8 cellular contexts compared by ENCODE assay signal in the genomic region with DNA sequence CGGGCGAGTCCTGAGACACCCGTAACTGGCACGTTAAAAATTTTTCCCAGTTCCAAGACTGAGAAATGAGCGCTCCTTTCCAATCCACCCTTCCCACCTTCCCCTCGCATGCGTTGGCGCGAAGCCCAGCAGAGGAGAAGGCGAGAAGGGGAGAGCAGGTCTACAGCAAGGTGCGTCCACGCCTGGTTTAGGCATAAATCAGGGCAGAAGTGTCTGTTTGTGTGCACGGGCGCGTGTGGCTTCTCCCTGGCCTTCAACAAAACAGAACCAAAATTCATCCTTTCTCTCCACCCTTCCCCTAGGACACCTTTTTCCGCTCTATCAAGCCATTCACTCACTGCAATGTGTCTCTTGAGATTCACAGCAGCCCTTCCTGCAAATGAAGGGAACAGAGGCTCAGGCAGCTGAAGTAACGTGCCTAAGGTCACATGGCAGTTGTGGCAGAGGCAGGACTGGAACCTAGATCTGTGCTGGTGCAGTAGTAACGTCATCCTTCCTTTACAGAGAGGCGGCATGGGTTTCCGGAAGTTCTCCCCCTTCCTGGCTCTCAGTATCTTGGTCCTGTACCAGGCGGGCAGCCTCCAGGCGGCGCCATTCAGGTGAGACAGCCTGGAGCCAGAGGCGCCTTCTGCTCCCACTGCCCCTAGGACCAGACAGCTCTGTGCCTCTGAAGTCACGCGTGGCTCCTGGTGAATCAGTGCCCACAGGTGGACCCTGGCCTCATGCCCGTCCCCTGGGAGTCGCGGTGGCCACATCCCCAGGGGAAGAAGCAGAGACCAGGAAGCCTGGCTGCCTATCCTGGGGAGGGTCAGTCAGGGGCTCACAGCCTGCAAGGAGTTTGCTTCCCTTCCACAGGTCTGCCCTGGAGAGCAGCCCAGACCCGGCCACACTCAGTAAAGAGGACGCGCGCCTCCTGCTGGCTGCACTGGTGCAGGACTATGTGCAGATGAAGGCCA. TPM values are rescaled to one million over a fixed set of nuclear protein-coding genes. Genes with fewer than 3 reads are reported as not detected.
A peak's percentile ranks its signal among the peaks of the same experiment; 100 is the strongest.
DNase-seq lines count a peak whose midpoint lies in the region; ATAC-seq and TF ChIP-seq lines count a peak whose summit lies in the region.

No MANE protein-coding gene starts in this region.

- no peak for TF ChIP-seq EP300 in suprapubic skin (IDR thresholded peaks at IDR 0.05)

- TF ChIP-seq POLR2A in suprapubic skin (IDR thresholded peaks at IDR 0.05): no peak

- H3K27me3 ChIP-seq in RWPE2 (ENCODE audit: insufficient read depth, poor library complexity, severe bottlenecking) (peaks cover 53% of the 10 kb centered on the region), suprapubic skin (peaks cover 51% of the 10 kb centered on the region)

- peak; percentile 89 for TF ChIP-seq CTCF in LNCAP (IDR thresholded peaks at IDR 0.05)
- peak; percentile 69 for TF ChIP-seq CTCF in RWPE2 (IDR thresholded peaks at IDR 0.05; ENCODE audit: poor library complexity, severe bottlenecking)
- peak; percentile 22 to 54 for TF ChIP-seq CTCF in suprapubic skin (IDR thresholded peaks at IDR 0.05)

- H3K4me3 ChIP-seq in RWPE2 (ENCODE audit: severe bottlenecking) (no peak overlapping the region), suprapubic skin (peak overlapping the region; percentile 28)

- H3K9me3 ChIP-seq in RWPE2 (ENCODE audit: severe bottlenecking) (no peaks in the 10 kb centered on the region), suprapubic skin (no peaks in the 10 kb centered on the region)

- H3K27ac ChIP-seq in RWPE2 (ENCODE audit: poor library complexity, severe bottlenecking) (no peak overlapping the region), suprapubic skin (no peak overlapping the region)

- H3K4me1 ChIP-seq in RWPE2 (ENCODE audit: insufficient read depth, poor library complexity, severe bottlenecking) (peaks cover 3% of the 10 kb centered on the region), suprapubic skin (peaks cover 18% of the 10 kb centered on the region)

- 5% methylated on average over 24 of the region's 33 CpGs for WGBS in suprapubic skin

- DNase-seq in EH (ENCODE audit: low read depth) (peak; percentile 62), H4 (ENCODE audit: low spot score) (peak; percentile 84), RWPE2 (ENCODE audit: low spot score) (no peak), germinal center (ENCODE audit: low spot score) (peak; percentile 57), occipital lobe (lab: John Stamatoyannopoulos, UW) (peak; percentile 48), suprapubic skin (ENCODE audit: low spot score in 2 of 2) (peak; percentile 80 to 81)
- peak; percentile 73 for DNase-seq in activated effector memory CD4-positive, alpha-beta T cell treated with Interleukin-2 at 50 U/mL for 16 hours

- no peaks in the 10 kb centered on the region for H3K36me3 ChIP-seq in RWPE2 (ENCODE audit: low read depth)
- no peaks in the 10 kb centered on the region for H3K36me3 ChIP-seq in suprapubic skin

- peak; percentile 81 for ATAC-seq in RWPE2 (ENCODE audit: low read depth)

RNA-seq across cellular contexts. Expression of gene CALCB, which starts 1.1 kb away (rescaled TPM):
- total RNA-seq in H4 (2014; rRNA removed; shearing (Covaris generic)): 0.08 and 0.81 TPM in 2 replicates
- total RNA-seq in occipital lobe (not detected), suprapubic skin (under 1 TPM in 1 of 4 donors, not detected in 3; 0.48 TPM)

RNA-seq across cellular contexts. Expression of gene INSC, which starts 40.2 kb away (rescaled TPM):
- 0.23 TPM in 1 of 2 replicates, not detected in the other for total RNA-seq in H4 (2014; rRNA removed; shearing (Covaris generic))
- total RNA-seq in occipital lobe: 0.31 TPM
- under 1 TPM in 3 of 4 donors, not detected in 1; 0.16 to 0.34 (median 0.32) TPM for total RNA-seq in suprapubic skin

Comparison
In these comparisons a context has a peak if more than half of its experiments do, and no peak if none do; other contexts are left out.
1. CTCF ChIP-seq: peak in every context shown above with its lines; median percentile 89 in LNCAP; 69 in RWPE2; 38 in suprapubic skin.